ENCODE assay signal across 1 cellular context in the genomic region with DNA sequence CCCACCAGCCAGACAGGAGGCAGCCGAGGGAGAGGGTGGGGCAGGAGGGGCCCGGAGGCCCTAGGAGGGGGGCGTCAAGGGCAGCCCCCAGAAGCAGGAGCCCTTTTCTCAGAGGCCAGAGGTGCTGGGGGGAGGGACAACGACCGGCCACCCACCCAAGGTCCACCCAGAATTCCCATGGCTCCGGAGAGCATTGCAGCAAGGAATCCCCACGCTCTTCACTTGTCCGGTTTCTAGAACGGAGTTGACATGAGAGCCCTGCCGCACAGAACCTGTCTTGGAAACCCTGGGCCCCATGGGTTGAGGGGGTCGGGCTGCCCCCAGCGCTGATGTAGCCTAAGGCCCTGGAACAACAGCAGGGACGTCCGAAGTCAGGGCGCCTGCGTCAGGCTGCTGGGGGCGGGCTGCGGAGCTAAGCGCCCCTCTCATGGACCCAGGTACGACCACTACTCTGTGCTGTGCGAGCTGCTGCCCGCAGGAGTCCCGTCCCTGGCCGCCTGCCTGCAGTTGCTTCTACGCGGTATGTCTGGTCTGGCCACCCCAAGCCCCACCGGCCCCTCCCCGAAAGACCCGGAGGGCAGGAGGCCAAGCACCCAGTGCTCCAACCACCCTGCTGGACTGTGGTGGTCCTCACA.
TF ChIP-seq lines count a peak whose summit lies in the region.

No MANE protein-coding gene starts in this region.

TF ChIP-seq in HepG2, 621 proteins besides CTCF, POLR2A, EP300 and RAD21:
- TF ChIP-seq RBFOX2 (IDR thresholded peaks at IDR 0.05; ENCODE audit: low read depth, low read length): 0 out of 2 replicates have a peak, but pooled peaks have one; percentile 35
- no peak for TF ChIP-seq ZNF607 (CRISPR knock-in tag; IDR thresholded peaks at IDR 0.05; ENCODE audit: borderline replicate concordance)
- TF ChIP-seq PHF20 (CRISPR knock-in tag; IDR thresholded peaks at IDR 0.05): no peak
- peak; percentile 43 for TF ChIP-seq AGO1 (IDR thresholded peaks at IDR 0.05; ENCODE audit: low read depth, low read length, poor library complexity, severe bottlenecking)
